Comparison of ENCODE assay signal across 8 cellular contexts in genomic region chr17:76623271-76624146, GRCh38. TPM values are rescaled to one million over a fixed set of nuclear protein-coding genes. Genes with fewer than 3 reads are reported as not detected.
DNase-seq lines count a peak whose midpoint lies in the region; ATAC-seq lines count a peak whose summit lies in the region.

No MANE protein-coding gene starts in this region.

- peaks cover 9% of the 10 kb centered on the region for H3K4me1 ChIP-seq in adipocyte (ENCODE audit: control insufficient read depth, insufficient read depth, low read length)

- H3K9me3 ChIP-seq in adipocyte (ENCODE audit: control insufficient read depth, low read length) = no peaks in the 10 kb centered on the region

- ATAC-seq in left cardiac atrium (peak; percentile 90 to 92), GM21367 (IDR thresholded peaks at IDR 0.05; ENCODE audit: unreplicated experiment) (no peak), GM21423 (IDR thresholded peaks at IDR 0.05; ENCODE audit: unreplicated experiment) (no peak)

- H3K9ac ChIP-seq in adipocyte (ENCODE audit: low read length) = peak overlapping the region; percentile 59

- intact Hi-C loops in left cardiac atrium (cut with DNase I) = loop anchor here in 1 of 2 donors (2.0 to 10.0 kb wide), 2 partner anchors 59 to 101 kb away; a partner anchor contains a TSS

- DNase-seq in GM04503 (ENCODE audit: low read depth) (peak; percentile 32), NCI-H1092 (lab: John Stamatoyannopoulos, UW) (peak; percentile 17), T-helper 2 cell (peak; percentile 49 to 68 (median 63)), adipocyte (ENCODE audit: low read depth) (peak; percentile 88), left cardiac atrium (peak; percentile 80), retina (peak; percentile 87)

- peaks cover 28% of the 10 kb centered on the region for H3K27me3 ChIP-seq in adipocyte (replicated peaks; ENCODE audit: control insufficient read depth, insufficient read depth, low read length)

- H3K4me3 ChIP-seq in adipocyte (ENCODE audit: low read length) = peak overlapping the region; percentile 49

- no peaks in the 10 kb centered on the region for H3K36me3 ChIP-seq in adipocyte (ENCODE audit: control insufficient read depth, insufficient read depth, low read length, severe bottlenecking)

RNA-seq across cellular contexts. Expression of gene ST6GALNAC1, which starts 20.0 kb away (rescaled TPM):
- total RNA-seq in left cardiac atrium = 1 to 10 TPM; 2.4 TPM

RNA-seq across cellular contexts. Expression of gene ST6GALNAC2, which starts 37.8 kb away (rescaled TPM):
- 1 to 10 TPM; 5.0 to 5.1 TPM for total RNA-seq in left cardiac atrium

Comparison
In these comparisons a context has a peak if more than half of its experiments do, and no peak if none do; other contexts are left out.
1. DNase-seq: peak in every context shown above with its lines; median percentile 88 in adipocyte; 87 in retina; 80 in left cardiac atrium; 63 in T-helper 2 cell; 32 in GM04503; 17 in NCI-H1092.
2. ATAC-seq: peak in left cardiac atrium (2 of 2); none in GM21367 (single experiment) and GM21423 (single experiment).